ENCODE assay signal across 1 cellular context in the genomic region with DNA sequence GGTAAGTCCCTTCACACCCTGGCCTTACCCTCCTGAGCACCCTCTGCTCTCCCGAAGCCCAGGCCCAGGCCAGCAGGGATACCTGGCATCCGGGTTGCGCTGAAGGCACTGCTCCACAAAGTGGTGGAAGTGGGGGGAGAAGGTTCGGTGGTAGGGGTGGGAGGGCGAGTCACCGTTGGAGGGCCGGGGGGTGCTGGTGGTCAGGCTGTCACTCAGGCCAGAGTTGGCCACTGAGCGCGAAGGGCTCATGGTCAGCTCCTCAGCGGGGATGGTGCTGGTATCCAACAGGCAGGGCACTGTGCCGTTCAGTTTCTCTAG.
TF ChIP-seq lines count a peak whose summit lies in the region.

No MANE protein-coding gene starts in this region.

TF ChIP-seq in neural cell, 6 proteins besides CTCF, POLR2A, EP300 and RAD21 (continued from another document):
- no peak for TF ChIP-seq REST (IDR thresholded peaks at IDR 0.05; ENCODE audit: borderline replicate concordance)
TF ChIP-seq in neural cell: peak in this region for 0.
